ENCODE assay signal across 8 cellular contexts in genomic region chr19:18152817-18153554, GRCh38. TPM values are rescaled to one million over a fixed set of nuclear protein-coding genes. Genes with fewer than 3 reads are reported as not detected.
DNase-seq lines count a peak whose midpoint lies in the region; ATAC-seq and TF ChIP-seq lines count a peak whose summit lies in the region.

Gene PIK3R2, plus strand, starts transcription at chr19:18153163. Its CDS starts 2,717 bp downstream, at chr19:18155880.

- TF ChIP-seq CTCF in Peyer's patch (IDR thresholded peaks at IDR 0.05), result no peak

- H3K9me3 Mint-ChIP-seq in activated T-cell treated with anti-CD3 and anti-CD28 coated beads, Interleukin-2, amount 50 U/mL, for 4 hours, result no peaks in the 10 kb centered on the region

- H3K4me3 Mint-ChIP-seq in activated T-cell treated with anti-CD3 and anti-CD28 coated beads, Interleukin-2, amount 50 U/mL, for 4 hours, result peak within 1 kb of the TSS; percentile 88

- peak; percentile 71 for ATAC-seq in GM21825 (IDR thresholded peaks at IDR 0.05; ENCODE audit: unreplicated experiment)
- ATAC-seq in activated T-cell treated with anti-CD3 and anti-CD28 coated beads, Interleukin-2, amount 50 U/mL, for 4 hours, result peak; percentile 92

- DNase-seq in DMS53 treated with DMSO at 0.1 percent for 48 hours (lab: John Stamatoyannopoulos, UW; ENCODE audit: unreplicated experiment) (peak; percentile 95), Peyer's patch (peak; percentile 99 to 100 (median 100)), erythroblast (lab: John Stamatoyannopoulos, UW) (peak; percentile 99), mucosa of gallbladder (ENCODE audit: low spot score) (peak; percentile 100)
- peak; percentile 99 for DNase-seq in activated T-cell treated with anti-CD3 and anti-CD28 coated beads, Interleukin-2, amount 50 U/mL, for 4 hours
- DNase-seq in stimulated activated CD8-positive, alpha-beta memory T cell treated with anti-CD3 and anti-CD28 coated beads, Interleukin-4, amount 100 ng/mL, for 24 hours (ENCODE audit: low read depth), result peak; percentile 99

- H3K27me3 ChIP-seq in Peyer's patch, result no peaks in the 10 kb centered on the region

- peaks cover 24% of the 10 kb centered on the region for H3K4me1 Mint-ChIP-seq in activated T-cell treated with anti-CD3 and anti-CD28 coated beads, Interleukin-2, amount 50 U/mL, for 4 hours (ENCODE audit: low read depth)

- TF ChIP-seq POLR2A in Peyer's patch (IDR thresholded peaks at IDR 0.05) (no peak), erythroblast (IDR thresholded peaks at IDR 0.05; ENCODE audit: low read length) (peak; percentile 44)

- peak within 1 kb of the TSS; percentile 81 for H3K27ac ChIP-seq in KOPT-K1 (ENCODE audit: low read depth, low read length, poor library complexity, severe bottlenecking)
- peak within 1 kb of the TSS; percentile 91 to 96 (median 93) for H3K27ac ChIP-seq in Peyer's patch

- no peaks in the 10 kb centered on the region for H3K36me3 Mint-ChIP-seq in activated T-cell treated with anti-CD3 and anti-CD28 coated beads, Interleukin-2, amount 50 U/mL, for 4 hours (ENCODE audit: insufficient read depth)

- peaks cover 7 to 51% (median 9%) of the 10 kb centered on the region in 4 donors for H3K4me1 ChIP-seq in Peyer's patch

- no peaks in the 10 kb centered on the region for H3K9me3 ChIP-seq in KOPT-K1 (ENCODE audit: insufficient read depth, low read length, poor library complexity, severe bottlenecking)
- H3K9me3 ChIP-seq in Peyer's patch, result no peaks in the 10 kb centered on the region

- no peaks in the 10 kb centered on the region for H3K27me3 Mint-ChIP-seq in activated T-cell treated with anti-CD3 and anti-CD28 coated beads, Interleukin-2, amount 50 U/mL, for 4 hours (ENCODE audit: low read depth)

- peak within 1 kb of the TSS; percentile 68 to 93 (median 79) for H3K4me3 ChIP-seq in Peyer's patch

- peaks cover 15% of the 10 kb centered on the region; the same call in 1 of the 2 replicates for H3K36me3 ChIP-seq in KOPT-K1 (ENCODE audit: insufficient read depth, low read length)
- peaks cover 0 to 12% (median 0%) of the 10 kb centered on the region in 3 donors for H3K36me3 ChIP-seq in Peyer's patch

RNA-seq across cellular contexts. Expression of gene PIK3R2, which starts in this region (rescaled TPM):
- total RNA-seq in Peyer's patch (10 to 100 TPM; 19.7 to 45.4 (median 28.2) TPM), mucosa of gallbladder (74.2 TPM)
- 10 to 100 TPM; 16.5 to 21.4 (median 19.6) TPM for total RNA-seq in activated T-cell treated with anti-CD3 and anti-CD28 coated beads, Interleukin-2, amount 50 U/mL, for 4 hours

Comparison
In these comparisons a context has a peak if more than half of its experiments do, and no peak if none do; other contexts are left out.
1. Peak in every context shown above with its lines: DNase-seq, ATAC-seq, H3K4me3 ChIP-seq and H3K27ac ChIP-seq.